In the genomic region with DNA sequence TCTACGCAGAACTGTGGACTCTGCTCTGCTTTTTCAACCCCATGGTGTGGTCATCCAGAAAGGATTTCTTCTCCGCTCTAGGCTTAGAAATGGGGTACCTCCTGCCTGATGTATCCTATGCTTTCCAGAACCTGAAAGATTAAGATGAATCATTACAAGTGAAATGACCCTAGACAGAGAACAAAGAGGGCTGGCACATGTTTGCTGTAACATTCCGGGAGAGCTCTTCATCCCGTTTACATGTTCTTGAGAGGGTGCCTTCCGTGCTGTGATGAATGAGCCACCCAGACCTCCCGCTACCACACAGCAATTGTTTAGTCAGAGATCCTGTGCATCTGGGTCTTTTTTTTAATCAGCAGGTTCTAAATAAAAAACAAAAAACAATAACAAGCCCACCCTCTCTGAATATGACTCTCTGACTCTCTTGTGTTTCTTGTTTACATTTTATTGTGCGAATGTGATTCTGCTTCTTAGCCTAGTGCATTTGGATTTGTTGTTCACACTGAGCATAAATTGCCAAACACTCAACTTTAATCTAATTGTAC, we compare ENCODE assay signal across 1 cellular context.
TF ChIP-seq lines count a peak whose summit lies in the region.

No MANE protein-coding gene starts in this region.

TF ChIP-seq in K562, 482 proteins besides CTCF, POLR2A, EP300 and RAD21 (continued from another document):
- no peak for TF ChIP-seq ZBTB26 (CRISPR knock-in tag; IDR thresholded peaks at IDR 0.05)
- no peak for TF ChIP-seq TAF9B (IDR thresholded peaks at IDR 0.05; ENCODE audit: partially characterized antibody)
- TF ChIP-seq ZNF584 (CRISPR knock-in tag; IDR thresholded peaks at IDR 0.05; ENCODE audit: low read depth) = no peak
- TF ChIP-seq RCOR1 (IDR thresholded peaks at IDR 0.05; ENCODE audit: borderline replicate concordance in 1 of 2, low read depth in 2 of 2, low read length in 2 of 2) = no peak
- TF ChIP-seq NR3C1 (CRISPR knock-in tag; IDR thresholded peaks at IDR 0.05) = no peak
- TF ChIP-seq HOXB6 (CRISPR knock-in tag; IDR thresholded peaks at IDR 0.05; ENCODE audit: borderline replicate concordance) = no peak
- no peak for TF ChIP-seq NR0B1 (IDR thresholded peaks at IDR 0.05; ENCODE audit: partially characterized antibody)
- TF ChIP-seq ARID3B (CRISPR knock-in tag; IDR thresholded peaks at IDR 0.05; ENCODE audit: borderline replicate concordance) = no peak
- TF ChIP-seq RUNX1 (IDR thresholded peaks at IDR 0.05; ENCODE audit: low read depth) = no peak
- TF ChIP-seq MTA2 (IDR thresholded peaks at IDR 0.05; ENCODE audit: low read depth) = no peak
- TF ChIP-seq, protein P1, sequence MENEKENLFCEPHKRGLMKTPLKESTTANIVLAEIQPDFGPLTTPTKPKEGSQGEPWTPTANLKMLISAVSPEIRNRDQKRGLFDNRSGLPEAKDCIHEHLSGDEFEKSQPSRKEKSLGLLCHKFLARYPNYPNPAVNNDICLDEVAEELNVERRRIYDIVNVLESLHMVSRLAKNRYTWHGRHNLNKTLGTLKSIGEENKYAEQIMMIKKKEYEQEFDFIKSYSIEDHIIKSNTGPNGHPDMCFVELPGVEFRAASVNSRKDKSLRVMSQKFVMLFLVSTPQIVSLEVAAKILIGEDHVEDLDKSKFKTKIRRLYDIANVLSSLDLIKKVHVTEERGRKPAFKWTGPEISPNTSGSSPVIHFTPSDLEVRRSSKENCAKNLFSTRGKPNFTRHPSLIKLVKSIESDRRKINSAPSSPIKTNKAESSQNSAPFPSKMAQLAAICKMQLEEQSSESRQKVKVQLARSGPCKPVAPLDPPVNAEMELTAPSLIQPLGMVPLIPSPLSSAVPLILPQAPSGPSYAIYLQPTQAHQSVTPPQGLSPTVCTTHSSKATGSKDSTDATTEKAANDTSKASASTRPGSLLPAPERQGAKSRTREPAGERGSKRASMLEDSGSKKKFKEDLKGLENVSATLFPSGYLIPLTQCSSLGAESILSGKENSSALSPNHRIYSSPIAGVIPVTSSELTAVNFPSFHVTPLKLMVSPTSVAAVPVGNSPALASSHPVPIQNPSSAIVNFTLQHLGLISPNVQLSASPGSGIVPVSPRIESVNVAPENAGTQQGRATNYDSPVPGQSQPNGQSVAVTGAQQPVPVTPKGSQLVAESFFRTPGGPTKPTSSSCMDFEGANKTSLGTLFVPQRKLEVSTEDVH (IDR thresholded peaks at IDR 0.05; ENCODE audit: low read depth, partially characterized antibody) = no peak
- TF ChIP-seq ZNF561 (CRISPR knock-in tag; conservative IDR thresholded peaks at IDR 0.05) = no peak
- TF ChIP-seq PTTG1 (tag; IDR thresholded peaks at IDR 0.05; ENCODE audit: low read depth) = no peak
- no peak for TF ChIP-seq RBBP5 (IDR thresholded peaks at IDR 0.05; ENCODE audit: borderline replicate concordance, insufficient read depth, low read length, poor library complexity, severe bottlenecking)
- no peak for TF ChIP-seq MGA (IDR thresholded peaks at IDR 0.05)
- TF ChIP-seq, protein P2, sequence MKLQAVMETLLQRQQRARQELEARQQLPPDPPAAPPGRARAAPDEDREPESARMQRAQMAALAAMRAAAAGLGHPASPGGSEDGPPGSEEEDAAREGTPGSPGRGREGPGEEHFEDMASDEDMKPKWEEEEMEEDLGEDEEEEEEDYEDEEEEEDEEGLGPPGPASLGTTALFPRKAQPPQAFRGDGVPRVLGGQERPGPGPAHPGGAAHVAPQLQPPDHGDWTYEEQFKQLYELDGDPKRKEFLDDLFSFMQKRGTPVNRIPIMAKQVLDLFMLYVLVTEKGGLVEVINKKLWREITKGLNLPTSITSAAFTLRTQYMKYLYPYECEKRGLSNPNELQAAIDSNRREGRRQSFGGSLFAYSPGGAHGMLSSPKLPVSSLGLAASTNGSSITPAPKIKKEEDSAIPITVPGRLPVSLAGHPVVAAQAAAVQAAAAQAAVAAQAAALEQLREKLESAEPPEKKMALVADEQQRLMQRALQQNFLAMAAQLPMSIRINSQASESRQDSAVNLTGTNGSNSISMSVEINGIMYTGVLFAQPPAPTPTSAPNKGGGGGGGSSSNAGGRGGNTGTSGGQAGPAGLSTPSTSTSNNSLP (IDR thresholded peaks at IDR 0.05; ENCODE audit: borderline replicate concordance, low read depth, low read length) = no peak
